ENCODE assay signal across 8 cellular contexts in genomic region chr15:40038654-40039543, GRCh38. TPM values are rescaled to one million over a fixed set of nuclear protein-coding genes. Genes with fewer than 3 reads are reported as not detected.
DNase-seq lines count a peak whose midpoint lies in the region; ATAC-seq and TF ChIP-seq lines count a peak whose summit lies in the region.

Gene SRP14 (minus strand): TSS chr15:40039181. CDS start chr15:40039116, 65 bp downstream.

- H3K4me3 ChIP-seq in LNCaP clone FGC (ENCODE audit: low read depth, low read length) = peak within 1 kb of the TSS; percentile 91

- peak; percentile 92 to 94 for ATAC-seq in naive B cell (ENCODE audit: low read depth in 2 of 2)
- peak; percentile 96 for ATAC-seq in stimulated activated effector memory CD8-positive, alpha-beta T cell treated with anti-CD3 and anti-CD28 coated beads, Interleukin-12 subunit alpha, Interleukin-12 subunit beta, amount 100 ng/mL, for 72 hours

- H3K4me1 Mint-ChIP-seq in naive B cell = peaks cover 23 to 36% (median 31%) of the 10 kb centered on the region in 3 donors
- H3K4me1 Mint-ChIP-seq in stimulated activated effector memory CD8-positive, alpha-beta T cell treated with anti-CD3 and anti-CD28 coated beads, Interleukin-12 subunit alpha, Interleukin-12 subunit beta, amount 100 ng/mL, for 72 hours = peaks cover 43% of the 10 kb centered on the region

- H3K9me3 Mint-ChIP-seq in naive B cell = no peaks in the 10 kb centered on the region
- H3K9me3 Mint-ChIP-seq in stimulated activated effector memory CD8-positive, alpha-beta T cell treated with anti-CD3 and anti-CD28 coated beads, Interleukin-12 subunit alpha, Interleukin-12 subunit beta, amount 100 ng/mL, for 72 hours = no peaks in the 10 kb centered on the region

- peaks cover 8 to 17% of the 10 kb centered on the region in 2 donors for H3K36me3 Mint-ChIP-seq in naive B cell
- H3K36me3 Mint-ChIP-seq in stimulated activated effector memory CD8-positive, alpha-beta T cell treated with anti-CD3 and anti-CD28 coated beads, Interleukin-12 subunit alpha, Interleukin-12 subunit beta, amount 100 ng/mL, for 72 hours = peaks cover 46% of the 10 kb centered on the region

- peak within 1 kb of the TSS; percentile 98 to 99 (median 99) for H3K27ac Mint-ChIP-seq in naive B cell
- peak within 1 kb of the TSS; percentile 99 for H3K27ac Mint-ChIP-seq in stimulated activated effector memory CD8-positive, alpha-beta T cell treated with anti-CD3 and anti-CD28 coated beads, Interleukin-12 subunit alpha, Interleukin-12 subunit beta, amount 100 ng/mL, for 72 hours

- peak within 1 kb of the TSS; percentile 98 to 100 (median 99) for H3K4me3 Mint-ChIP-seq in naive B cell
- H3K4me3 Mint-ChIP-seq in stimulated activated effector memory CD8-positive, alpha-beta T cell treated with anti-CD3 and anti-CD28 coated beads, Interleukin-12 subunit alpha, Interleukin-12 subunit beta, amount 100 ng/mL, for 72 hours = peak within 1 kb of the TSS; percentile 99

- peak; percentile 95 for DNase-seq in EH (ENCODE audit: low read depth)
- DNase-seq in H4 (ENCODE audit: low spot score) = peak; percentile 87
- peak; percentile 78 for DNase-seq in LNCaP clone FGC (ENCODE audit: low read depth)
- DNase-seq in RPMI8226 = peak; percentile 90
- peak; percentile 86 to 87 for DNase-seq in activated T-helper 1 cell treated with anti-CD3 and anti-CD28 coated beads, Interleukin-2, amount 50 U/mL, for 16 hours (ENCODE audit: low read depth in 1 of 2, low spot score in 1 of 2)
- DNase-seq in fibroblast of gingiva (ENCODE audit: low read depth) = peak; percentile 91
- peak; percentile 91 for DNase-seq in naive B cell
- peak; percentile 76 to 95 for DNase-seq in stimulated activated effector memory CD8-positive, alpha-beta T cell treated with anti-CD3 and anti-CD28 coated beads, Interleukin-12 subunit alpha, Interleukin-12 subunit beta, amount 100 ng/mL, for 72 hours (ENCODE audit: low spot score in 2 of 2)

- no peaks in the 10 kb centered on the region for H3K27me3 Mint-ChIP-seq in naive B cell

- TF ChIP-seq CTCF in LNCaP clone FGC (IDR thresholded peaks at IDR 0.05; ENCODE audit: control insufficient read depth, extremely low read depth, insufficient read depth) = no peak

RNA-seq across cellular contexts. Expression of gene SRP14, which starts in this region (rescaled TPM):
- 317 and 358 TPM in 2 replicates for total RNA-seq in H4 (2014; rRNA removed; shearing (Covaris generic))
- polyA plus RNA-seq in naive B cell (ENCODE audit: low read depth in 6 of 6) = 1,000 to 10,000 TPM in 1 of 6 donors, 100 to 1,000 TPM in 5; 640 to 1,092 (median 833) TPM

Comparison
In these comparisons a context has a peak if more than half of its experiments do, and no peak if none do; other contexts are left out.
1. Peak in every context shown above with its lines: DNase-seq, ATAC-seq and H3K4me3 ChIP-seq.